ENCODE assay signal across 9 cellular contexts in genomic region chr11:32586576-32587190, GRCh38. TPM values are rescaled to one million over a fixed set of nuclear protein-coding genes. Genes with fewer than 3 reads are reported as not detected.
DNase-seq lines count a peak whose midpoint lies in the region; ATAC-seq, FAIRE-seq and TF ChIP-seq lines count a peak whose summit lies in the region.
"Had no signal": no experiment of that assay in that cellular context is flagged by ENCODE, and none has a peak within 500 bp of the region (broad histone marks: within the 10 kb centered on the region; RNA-seq: fewer than 3 reads in every experiment).

No MANE protein-coding gene starts in this region.

- peak overlapping the region; percentile 93 for H3K9ac ChIP-seq in DND-41 (ENCODE audit: low read depth, low read length)
- no peak overlapping the region for H3K9ac ChIP-seq in OCI-LY1 (ENCODE audit: low read length)

- H3K9me3 ChIP-seq in DND-41 (ENCODE audit: insufficient read depth, low read length, severe bottlenecking) (no peaks in the 10 kb centered on the region), OCI-LY1 (ENCODE audit: low read length) (no peaks in the 10 kb centered on the region), small intestine (ENCODE audit: control insufficient read depth, low read depth) (no peaks in the 10 kb centered on the region)
- H3K9me3 ChIP-seq: SJCRH30 had no signal

- no peaks in the 10 kb centered on the region for H3F3A ChIP-seq in OCI-LY1 (ENCODE audit: insufficient read depth, low read length)

- H3K4me1 Mint-ChIP-seq in effector memory CD8-positive, alpha-beta T cell (ENCODE audit: low read depth in 2 of 2), result peaks cover 26 to 38% of the 10 kb centered on the region in 2 donors

- H3K27ac ChIP-seq in DND-41 (ENCODE audit: low read length), result peak overlapping the region; percentile 97
- H3K27ac ChIP-seq in OCI-LY1 (ENCODE audit: low read depth, low read length, poor library complexity, severe bottlenecking), result no peak overlapping the region
- no peak overlapping the region for H3K27ac ChIP-seq in small intestine (ENCODE audit: low read depth in 1 of 2, low read length in 1 of 2)
- H3K27ac ChIP-seq: SJCRH30 had no signal

- H3K9me3 Mint-ChIP-seq in effector memory CD8-positive, alpha-beta T cell, result no peaks in the 10 kb centered on the region

- H3K4me2 ChIP-seq in DND-41 (ENCODE audit: insufficient read depth, low read length) (peak overlapping the region; percentile 78), OCI-LY1 (ENCODE audit: low read length) (peak overlapping the region; percentile 97; the same call in 1 of the 2 replicates)

- H3K27ac Mint-ChIP-seq in effector memory CD8-positive, alpha-beta T cell, result peak overlapping the region; percentile 98 to 99

- peaks cover 67% of the 10 kb centered on the region for H3K36me3 ChIP-seq in DND-41 (ENCODE audit: insufficient read depth, low read length)
- peaks cover 53% of the 10 kb centered on the region for H3K36me3 ChIP-seq in OCI-LY1 (ENCODE audit: insufficient read depth, low read length)
- H3K36me3 ChIP-seq in small intestine (ENCODE audit: control insufficient read depth in 2 of 2, insufficient read depth in 2 of 2, low read length in 2 of 2), result peaks cover 9 to 18% of the 10 kb centered on the region in 2 donors

- H3K4me3 ChIP-seq in DND-41 (ENCODE audit: low read depth in 1 of 2, low read length in 2 of 2) (peak overlapping the region; percentile 8 to 84; a peak in 3 of 4 replicates), OCI-LY1 (ENCODE audit: low read depth, low read length, poor library complexity, severe bottlenecking) (no peak overlapping the region), small intestine (ENCODE audit: low read depth in 1 of 2, low read length in 2 of 2) (no peak overlapping the region)
- H3K4me3 ChIP-seq: SJCRH30 had no signal

- H3K9me2 ChIP-seq in OCI-LY1 (ENCODE audit: low read depth, low read length), result no peaks in the 10 kb centered on the region

- H4K20me1 ChIP-seq in DND-41 (ENCODE audit: insufficient read depth, low read length), result peaks cover 56% of the 10 kb centered on the region
- 0 out of 2 replicates have a peak, but pooled peaks cover 2% of the 10 kb centered on the region for H4K20me1 ChIP-seq in OCI-LY1 (ENCODE audit: insufficient read depth, low read length)

- no peaks in the 10 kb centered on the region for H3K27me3 Mint-ChIP-seq in effector memory CD8-positive, alpha-beta T cell

- H3K4me3 Mint-ChIP-seq in effector memory CD8-positive, alpha-beta T cell, result peak overlapping the region; percentile 12 to 96

- TF ChIP-seq CTCF in DND-41 (IDR thresholded peaks at IDR 0.05; ENCODE audit: borderline replicate concordance, extremely low read depth, low read length, poor library complexity, severe bottlenecking), result peak; percentile 46
- TF ChIP-seq CTCF in OCI-LY1 (IDR thresholded peaks at IDR 0.05; ENCODE audit: low read length), result peak; percentile 41

- ATAC-seq in DND-41 (ENCODE audit: insufficient read depth, low read depth) (no peak), HG03139 (IDR thresholded peaks at IDR 0.05; ENCODE audit: unreplicated experiment) (no peak), GM18517 (IDR thresholded peaks at IDR 0.05; ENCODE audit: unreplicated experiment) (no peak)
- ATAC-seq in effector memory CD8-positive, alpha-beta T cell (replicated peaks), result no peak

- peaks cover 56% of the 10 kb centered on the region for H3K4me1 ChIP-seq in DND-41 (ENCODE audit: insufficient read depth, low read length)
- peaks cover 25% of the 10 kb centered on the region for H3K4me1 ChIP-seq in OCI-LY1 (ENCODE audit: insufficient read depth, low read length, severe bottlenecking)
- peaks cover 0 to 14% of the 10 kb centered on the region in 2 donors for H3K4me1 ChIP-seq in small intestine (ENCODE audit: control insufficient read depth in 2 of 2, insufficient read depth in 1 of 2, low read depth in 1 of 2, low read length in 1 of 2)

- 67 to 75% (median 75%) methylated on average over 4 of the region's 4 CpGs for WGBS in small intestine, 3 donors

- no peak for FAIRE-seq in small intestine (lab: Jason Lieb, UNC)

- H3K79me2 ChIP-seq in DND-41 (ENCODE audit: insufficient read depth, low read length) (peaks cover 86% of the 10 kb centered on the region), OCI-LY1 (ENCODE audit: insufficient read depth, low read length) (peaks cover 49% of the 10 kb centered on the region)

- DNase-seq in 8988T (peak; percentile 28), DND-41 (no peak), DMS79 (lab: John Stamatoyannopoulos, UW) (no peak), small intestine (no peak)
- no peak for DNase-seq in effector memory CD8-positive, alpha-beta T cell

- H3K27me3 ChIP-seq in DND-41 (ENCODE audit: insufficient read depth, low read length, poor library complexity), result no peaks in the 10 kb centered on the region
- no peaks in the 10 kb centered on the region for H3K27me3 ChIP-seq in OCI-LY1 (ENCODE audit: insufficient read depth, low read length)
- no peaks in the 10 kb centered on the region for H3K27me3 ChIP-seq in small intestine (ENCODE audit: control insufficient read depth in 2 of 2, insufficient read depth in 2 of 2, low read length in 2 of 2)
- H3K27me3 ChIP-seq: SJCRH30 had no signal

- peaks cover 68% of the 10 kb centered on the region for H3K36me3 Mint-ChIP-seq in effector memory CD8-positive, alpha-beta T cell (ENCODE audit: insufficient read depth)

- H2AFZ ChIP-seq in DND-41 (ENCODE audit: low read depth, low read length) (no peak overlapping the region), OCI-LY1 (ENCODE audit: low read length) (no peak overlapping the region)

RNA-seq across cellular contexts. Expression of gene EIF3M, which starts 3.1 kb away (rescaled TPM):
- polyA plus RNA-seq in small intestine, result 100 to 1,000 TPM; 185 to 311 (median 277) TPM

Comparison
In these comparisons a context has a peak if more than half of its experiments do, and no peak if none do; other contexts are left out.
1. H3K4me3 ChIP-seq: peak in DND-41 (2 of 2); none in OCI-LY1 (single experiment) and small intestine (0 of 2).